In the genomic region with DNA sequence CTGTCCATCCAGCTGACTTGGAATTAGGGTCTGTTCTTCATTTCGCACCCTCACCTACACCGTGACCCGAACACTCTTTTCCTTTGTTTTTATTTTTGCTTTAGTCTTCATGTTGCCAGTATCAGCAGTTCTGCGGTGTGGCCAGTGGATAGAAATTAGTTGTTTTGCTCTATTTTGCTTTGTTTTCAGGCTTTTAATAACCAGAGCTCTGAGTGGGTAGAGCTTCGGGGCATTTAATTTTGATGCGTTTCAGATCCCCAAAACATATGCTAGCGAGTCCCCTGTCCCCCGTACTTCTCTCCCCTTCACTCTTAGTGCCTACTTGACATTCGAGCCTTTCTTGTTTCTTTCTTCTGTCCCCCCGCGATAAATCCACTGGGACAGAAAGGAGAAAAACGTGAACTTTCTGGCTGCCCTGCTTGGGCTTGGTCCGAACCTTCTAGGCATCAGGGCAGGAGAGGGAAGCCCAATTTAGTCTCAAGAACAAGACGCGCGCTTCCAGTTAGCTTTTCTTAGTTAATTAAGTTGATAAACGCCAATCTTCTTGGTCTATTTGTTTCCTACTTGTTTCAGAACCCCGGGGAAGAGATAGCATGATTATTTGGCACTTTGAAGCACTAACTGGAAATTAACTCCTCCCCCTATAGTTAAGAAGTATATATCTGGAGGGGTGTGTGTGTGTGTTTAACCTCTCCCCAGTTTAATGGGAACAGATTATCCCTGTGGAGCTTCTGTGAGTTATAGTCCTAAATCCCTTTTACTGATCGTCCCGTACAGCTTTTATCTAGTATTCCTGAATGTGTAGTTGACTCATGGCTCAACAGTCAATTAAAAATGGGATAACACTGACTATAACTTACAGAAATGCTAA, we compare ENCODE assay signal across 8 cellular contexts. TPM values are rescaled to one million over a fixed set of nuclear protein-coding genes. Genes with fewer than 3 reads are reported as not detected.
DNase-seq lines count a peak whose midpoint lies in the region; ATAC-seq and TF ChIP-seq lines count a peak whose summit lies in the region.

No MANE protein-coding gene starts in this region.

- no TSS peak for BruUV-seq in OCI-LY7 (replicated peaks; lab: Mats Ljungman, UMichigan)

- no peaks in the 10 kb centered on the region for H3K9me3 Mint-ChIP-seq in activated CD4-positive, alpha-beta T cell treated with anti-CD3 and anti-CD28 coated beads, Interleukin-2, amount 10 ng/mL, durations not matched to agents 7 days and 5 days

- no peaks in the 10 kb centered on the region for H3K27me3 ChIP-seq in mucosa of stomach (ENCODE audit: control insufficient read depth, insufficient read depth, low read length)

- TF ChIP-seq CTCF in OCI-LY7 (conservative IDR thresholded peaks at IDR 0.05; ENCODE audit: low read length) (no peak), coronary artery (IDR thresholded peaks at IDR 0.05) (no peak)

- peak overlapping the region; percentile 91 for H3K4me2 ChIP-seq in OCI-LY7 (ENCODE audit: low read length)

- peaks cover 12% of the 10 kb centered on the region for H3K79me2 ChIP-seq in OCI-LY7 (ENCODE audit: insufficient read depth, low read depth, low read length)

- no peaks in the 10 kb centered on the region for H3K27me3 Mint-ChIP-seq in activated CD4-positive, alpha-beta T cell treated with anti-CD3 and anti-CD28 coated beads, Interleukin-2, amount 10 ng/mL, durations not matched to agents 7 days and 5 days

- peaks cover 3% of the 10 kb centered on the region for H3K36me3 Mint-ChIP-seq in activated CD4-positive, alpha-beta T cell treated with anti-CD3 and anti-CD28 coated beads, Interleukin-2, amount 10 ng/mL, durations not matched to agents 7 days and 5 days (ENCODE audit: low read depth)

- peaks cover 21% of the 10 kb centered on the region for H3K4me1 ChIP-seq in OCI-LY7 (ENCODE audit: insufficient read depth, low read length, poor library complexity, severe bottlenecking)
- H3K4me1 ChIP-seq in mucosa of stomach (ENCODE audit: control insufficient read depth, insufficient read depth, low read length): peaks cover 20% of the 10 kb centered on the region

- H3K27ac ChIP-seq in OCI-LY7 (ENCODE audit: low read depth, low read length, poor library complexity, severe bottlenecking) (no peak overlapping the region), coronary artery (peak overlapping the region; percentile 96 to 98)

- H3K27ac Mint-ChIP-seq in activated CD4-positive, alpha-beta T cell treated with anti-CD3 and anti-CD28 coated beads, Interleukin-2, amount 10 ng/mL, durations not matched to agents 7 days and 5 days: peak overlapping the region; percentile 99

- peaks cover 53% of the 10 kb centered on the region for H3K4me1 Mint-ChIP-seq in activated CD4-positive, alpha-beta T cell treated with anti-CD3 and anti-CD28 coated beads, Interleukin-2, amount 10 ng/mL, durations not matched to agents 7 days and 5 days

- ATAC-seq in HG03460 (IDR thresholded peaks at IDR 0.05; ENCODE audit: unreplicated experiment): no peak
- no peak for ATAC-seq in HG03520 (IDR thresholded peaks at IDR 0.05; ENCODE audit: unreplicated experiment)
- no peak for ATAC-seq in HG02884 (IDR thresholded peaks at IDR 0.05; ENCODE audit: unreplicated experiment)

- no peaks in the 10 kb centered on the region for H3K9me2 ChIP-seq in OCI-LY7 (ENCODE audit: insufficient read depth, low read length)

- H3K36me3 ChIP-seq in OCI-LY7 (ENCODE audit: insufficient read depth, low read length) (no peaks in the 10 kb centered on the region), mucosa of stomach (ENCODE audit: control insufficient read depth, insufficient read depth, low read length) (no peaks in the 10 kb centered on the region)

- CTCF ChIA-PET in activated CD4-positive, alpha-beta T cell treated with anti-CD3 and anti-CD28 coated beads, Interleukin-2, amount 10 ng/mL, durations not matched to agents 7 days and 5 days (lab: Charles Lee): interaction anchor here (1.0 to 3.8 kb wide), 4 partner anchors 12 to 353 kb away, joined by 3 to 20 read pairs (median 3); partner anchors contain the start of gene IVNS1ABP
- CTCF ChIA-PET in OCI-LY7 (lab: Charles Lee; ENCODE audit: unreplicated experiment): interaction anchor here (1.0 to 1.2 kb wide), 2 partner anchors 12 to 352 kb away, joined by 3 to 5 read pairs; no protein-coding TSS in a partner anchor

- intact Hi-C loops in OCI-LY7 (cut with micrococcal nuclease; ENCODE audit: unreplicated experiment): loop anchor here (1.0 to 10.0 kb wide), 5 partner anchors 113 to 1219 kb away; partner anchors contain the start of genes EDEM3, IVNS1ABP, ODR4 and RNF2

- H3K4me3 ChIP-seq in OCI-LY7 (ENCODE audit: low read depth, low read length, poor library complexity, severe bottlenecking) (peak overlapping the region; percentile 89), coronary artery (peak overlapping the region; percentile 85), mucosa of stomach (ENCODE audit: low read length) (peak overlapping the region; percentile 80)

- H3K9ac ChIP-seq in mucosa of stomach (ENCODE audit: low read length): peak overlapping the region; percentile 100

- peak overlapping the region; percentile 99 for H3K4me3 Mint-ChIP-seq in activated CD4-positive, alpha-beta T cell treated with anti-CD3 and anti-CD28 coated beads, Interleukin-2, amount 10 ng/mL, durations not matched to agents 7 days and 5 days

- H4K20me1 ChIP-seq in OCI-LY7 (ENCODE audit: insufficient read depth, low read length): no peaks in the 10 kb centered on the region

- POLR2A ChIA-PET in activated CD4-positive, alpha-beta T cell treated with anti-CD3 and anti-CD28 coated beads, Interleukin-2, amount 10 ng/mL, durations not matched to agents 7 days and 5 days (lab: Charles Lee): no interaction called here
- POLR2A ChIA-PET in OCI-LY7 (lab: Charles Lee): interaction anchor here (0.5 to 1.9 kb wide), 10 partner anchors 10 to 1915 kb away, joined by 3 to 6 read pairs (median 4); partner anchors contain the start of genes EDEM3, IVNS1ABP and RNF2

- H2AFZ ChIP-seq in OCI-LY7 (ENCODE audit: low read length): peak overlapping the region; percentile 94

- H3K9me3 ChIP-seq in OCI-LY7 (ENCODE audit: low read length) (no peaks in the 10 kb centered on the region), mucosa of stomach (ENCODE audit: control insufficient read depth, low read length) (no peaks in the 10 kb centered on the region)

- DNase-seq in activated CD4-positive, alpha-beta T cell treated with anti-CD3 and anti-CD28 coated beads, Interleukin-2, amount 10 ng/mL, durations not matched to agents 7 days and 5 days: no peak
- DNase-seq in activated CD4-positive, alpha-beta T cell treated with anti-CD3 and anti-CD28 coated beads for 1 hour: no peak
- DNase-seq in OCI-LY7 (ENCODE audit: low spot score) (no peak), coronary artery (ENCODE audit: low spot score) (no peak)

RNA-seq across cellular contexts. Expression of gene SWT1, which starts 0.9 kb away (rescaled TPM):
- total RNA-seq in activated CD4-positive, alpha-beta T cell treated with anti-CD3 and anti-CD28 coated beads, Interleukin-2, amount 10 ng/mL, durations not matched to agents 7 days and 5 days: 1 to 10 TPM; 3.7 to 3.9 TPM
- 2.1 and 2.3 TPM in 2 replicates for total RNA-seq in OCI-LY7 (2014; rRNA removed; shearing (Covaris generic))
- total RNA-seq in OCI-LY7 (2022): 2.2 and 2.6 TPM in 2 replicates

RNA-seq across cellular contexts. Expression of gene TRMT1L, which starts 1.1 kb away (rescaled TPM):
- 10 to 100 TPM; 20.3 to 21.1 TPM for total RNA-seq in activated CD4-positive, alpha-beta T cell treated with anti-CD3 and anti-CD28 coated beads, Interleukin-2, amount 10 ng/mL, durations not matched to agents 7 days and 5 days
- total RNA-seq in OCI-LY7 (2014; rRNA removed; shearing (Covaris generic)): 10.8 and 15.0 TPM in 2 replicates
- 25.7 and 31.0 TPM in 2 replicates for total RNA-seq in OCI-LY7 (2022)
